9 cellular contexts compared by ENCODE assay signal in genomic region chr2:20485989-20486388, GRCh38.
"Had no signal": no experiment of that assay in that cellular context is flagged by ENCODE, and none has a peak within 500 bp of the region (broad histone marks: within the 10 kb centered on the region; RNA-seq: fewer than 3 reads in every experiment).

No MANE protein-coding gene starts in this region.

- H2AFZ ChIP-seq: GM23248 had no signal

- H3K4me3 Mint-ChIP-seq: HFFc6 had no signal

- H3K4me3 ChIP-seq: GM23248, HAP-1, K562 had no signal

- ATAC-seq: HCT116, K562 had no signal

- H3K9me3 ChIP-seq: HAP-1 had no signal

- H3K36me3 ChIP-seq: HAP-1 had no signal

- H3K27ac Mint-ChIP-seq: HFFc6 had no signal

- H3K9me3 Mint-ChIP-seq: HFFc6 had no signal

- H3K9ac ChIP-seq: GM23248 had no signal

- H3K27ac ChIP-seq: GM23248, HL-60 had no signal

- DNase-seq: GM23248, GOT3, H7, HFFc6, IMR-90 had no signal
